ENCODE assay signal across 15 cellular contexts in genomic region chr16:50329446-50330189, GRCh38. TPM values are rescaled to one million over a fixed set of nuclear protein-coding genes. Genes with fewer than 3 reads are reported as not detected.
A peak's percentile ranks its signal among the peaks of the same experiment; 100 is the strongest.
DNase-seq lines count a peak whose midpoint lies in the region; ATAC-seq and TF ChIP-seq lines count a peak whose summit lies in the region.
"Had no signal": no experiment of that assay in that cellular context is flagged by ENCODE, and none has a peak within 500 bp of the region (broad histone marks: within the 10 kb centered on the region; RNA-seq: fewer than 3 reads in every experiment).

No MANE protein-coding gene starts in this region.

- no peak for DNase-seq in CD4-positive, CD25-positive, alpha-beta regulatory T cell
- DNase-seq in DMS79 treated with DMSO at 0.1 percent for 48 hours (lab: John Stamatoyannopoulos, UW) (peak; percentile 1), nephron progenitor cell (no peak), GM13977 (ENCODE audit: low spot score) (no peak), NCI-H524 treated with DMSO at 0.1 percent for 48 hours (lab: John Stamatoyannopoulos, UW) (no peak), NOMO-1 treated with DMSO at 0.1 percent for 48 hours (lab: John Stamatoyannopoulos, UW; ENCODE audit: unreplicated experiment) (no peak)
- DNase-seq: activated CD4-positive, CD25-positive, alpha-beta regulatory T cell treated with anti-CD3 and anti-CD28 coated beads, Interleukin-2, amount 50 U/mL, for 72 hours; BE2C; NCI-H187; NCI-H510A; PC-3; stimulated activated CD4-positive, alpha-beta T cell treated with anti-CD3 and anti-CD28 coated beads, Interleukin-12 subunit alpha, Interleukin-12 subunit beta, amount 100 ng/mL, for 4 hours had no signal

- in situ Hi-C loops in GM13977 (cut with MboI; ENCODE audit: low pct_unique_long_range_greater_than_20kb, low sequenced_read_pairs, unreplicated experiment), result no loop called here

- H3K27me3 ChIP-seq in CD4-positive, CD25-positive, alpha-beta regulatory T cell (ENCODE audit: control insufficient read depth, insufficient read depth, low read length), result no peaks in the 10 kb centered on the region
- no peaks in the 10 kb centered on the region for H3K27me3 ChIP-seq in esophagus (ENCODE audit: control insufficient read depth in 1 of 2, insufficient read depth in 2 of 2, low read length in 2 of 2)
- H3K27me3 ChIP-seq: BE2C had no signal

- peaks cover 49% of the 10 kb centered on the region for H3K36me3 ChIP-seq in CD4-positive, CD25-positive, alpha-beta regulatory T cell (ENCODE audit: control insufficient read depth, insufficient read depth, low read length)
- peaks cover 3 to 20% of the 10 kb centered on the region in 2 donors for H3K36me3 ChIP-seq in esophagus (ENCODE audit: control insufficient read depth in 2 of 2, insufficient read depth in 2 of 2, low read length in 1 of 2)

- H3K4me3 ChIP-seq in CD4-positive, CD25-positive, alpha-beta regulatory T cell (ENCODE audit: low read depth, low read length), result no peak overlapping the region
- no peak overlapping the region for H3K4me3 ChIP-seq in esophagus (ENCODE audit: low read depth in 1 of 2, low read length in 2 of 2)

- H3K27me3 Mint-ChIP-seq in CD4-positive, CD25-positive, alpha-beta regulatory T cell, result no peaks in the 10 kb centered on the region
- H3K27me3 Mint-ChIP-seq in nephron progenitor cell (ENCODE audit: low read depth, poor library complexity), result no peaks in the 10 kb centered on the region

- no peaks in the 10 kb centered on the region for H3K9me3 ChIP-seq in CD4-positive, CD25-positive, alpha-beta regulatory T cell (ENCODE audit: control insufficient read depth in 2 of 2, low read length in 2 of 2)
- H3K9me3 ChIP-seq in esophagus (ENCODE audit: control insufficient read depth in 2 of 2, insufficient read depth in 1 of 2, low read depth in 1 of 2, low read length in 1 of 2), result no peaks in the 10 kb centered on the region
- H3K9me3 ChIP-seq: BE2C had no signal

- peaks cover 21% of the 10 kb centered on the region for H3K4me1 ChIP-seq in CD4-positive, CD25-positive, alpha-beta regulatory T cell (ENCODE audit: control insufficient read depth, insufficient read depth, low read length, poor library complexity, severe bottlenecking)
- peaks cover 0 to 2% of the 10 kb centered on the region in 2 donors for H3K4me1 ChIP-seq in esophagus (ENCODE audit: control insufficient read depth in 2 of 2, insufficient read depth in 2 of 2, low read length in 1 of 2)
- H3K4me1 ChIP-seq: BE2C, parathyroid adenoma had no signal

- no peak for ATAC-seq in CD4-positive, CD25-positive, alpha-beta regulatory T cell (ENCODE audit: low read depth in 2 of 2)
- no peak for ATAC-seq in GM18907 (IDR thresholded peaks at IDR 0.05; ENCODE audit: unreplicated experiment)
- ATAC-seq: PC-3 had no signal

- peaks cover 22 to 47% (median 44%) of the 10 kb centered on the region in 4 donors for H3K4me1 Mint-ChIP-seq in CD4-positive, CD25-positive, alpha-beta regulatory T cell
- H3K4me1 Mint-ChIP-seq in nephron progenitor cell, result peaks cover 14% of the 10 kb centered on the region

- 62 to 68% methylated on average over 11 of the region's 11 CpGs for WGBS in esophagus, 2 donors

- H3K27ac Mint-ChIP-seq in CD4-positive, CD25-positive, alpha-beta regulatory T cell, result peak overlapping the region; percentile 58 to 78 (median 73)
- H3K27ac Mint-ChIP-seq in nephron progenitor cell, result peak overlapping the region; percentile 8

- H3K36me3 Mint-ChIP-seq in CD4-positive, CD25-positive, alpha-beta regulatory T cell, result peaks cover 39% of the 10 kb centered on the region
- peaks cover 63% of the 10 kb centered on the region for H3K36me3 Mint-ChIP-seq in nephron progenitor cell (ENCODE audit: low read depth)

- H3K9me3 Mint-ChIP-seq in CD4-positive, CD25-positive, alpha-beta regulatory T cell, result no peaks in the 10 kb centered on the region
- H3K9me3 Mint-ChIP-seq in nephron progenitor cell, result no peaks in the 10 kb centered on the region

- peak overlapping the region; percentile 28 for H3K27ac ChIP-seq in CD4-positive, CD25-positive, alpha-beta regulatory T cell (ENCODE audit: insufficient read depth, low read length, poor library complexity, severe bottlenecking)
- peak overlapping the region; percentile 1 to 77 for H3K27ac ChIP-seq in esophagus (ENCODE audit: low read depth in 2 of 2, low read length in 1 of 2)
- H3K27ac ChIP-seq: parathyroid adenoma had no signal

- TF ChIP-seq CTCF in nephron progenitor cell (IDR thresholded peaks at IDR 0.05) (no peak), GM13977 (IDR thresholded peaks at IDR 0.05; ENCODE audit: extremely low read depth, insufficient read depth, missing control alignments) (no peak)

- peak overlapping the region in 1 of 4 donors; percentile 46 for H3K4me3 Mint-ChIP-seq in CD4-positive, CD25-positive, alpha-beta regulatory T cell
- no peak overlapping the region for H3K4me3 Mint-ChIP-seq in nephron progenitor cell

RNA-seq across cellular contexts. Expression of gene BRD7, which starts 39.2 kb away (rescaled TPM):
- 88.6 TPM for total RNA-seq in CD4-positive, CD25-positive, alpha-beta regulatory T cell
- polyA plus RNA-seq in CD4-positive, CD25-positive, alpha-beta regulatory T cell, result 10 to 100 TPM; 23.3 to 45.5 (median 32.1) TPM
- 10 to 100 TPM; 42.1 to 45.0 TPM for polyA plus RNA-seq in esophagus
